In genomic region chr5:74056789-74057164, GRCh38 we compare ENCODE assay signal across 9 cellular contexts.
A peak's percentile ranks its signal among the peaks of the same experiment; 100 is the strongest.
DNase-seq lines count a peak whose midpoint lies in the region; ATAC-seq and TF ChIP-seq lines count a peak whose summit lies in the region.
"Had no signal": no experiment of that assay in that cellular context is flagged by ENCODE, and none has a peak within 500 bp of the region (broad histone marks: within the 10 kb centered on the region; RNA-seq: fewer than 3 reads in every experiment).

No MANE protein-coding gene starts in this region.

- no peak for DNase-seq in GM13977 (ENCODE audit: low spot score)
- DNase-seq in Panc1 (ENCODE audit: low read depth, low spot score), result no peak
- DNase-seq in fibroblast of mammary gland (ENCODE audit: low read depth), result peak; percentile 33
- DNase-seq in prostate gland (ENCODE audit: low spot score), result peak; percentile 60
- no peak for DNase-seq in mucosa of gallbladder (ENCODE audit: low spot score)
- no peak for DNase-seq in stimulated activated CD4-positive, alpha-beta T cell treated with anti-CD3 and anti-CD28 coated beads, Interleukin-1b, Interleukin-23, amount 100 ng/mL, for 48 hours

- H3K4me1 ChIP-seq in Panc1 (ENCODE audit: control insufficient read depth, insufficient read depth, low read length) (no peaks in the 10 kb centered on the region), prostate gland (replicated peaks) (no peaks in the 10 kb centered on the region)

- in situ Hi-C loops in GM13977 (cut with MboI; ENCODE audit: low pct_unique_long_range_greater_than_20kb, low sequenced_read_pairs, unreplicated experiment), result no loop called here
- in situ Hi-C loops in Panc1 (cut with HindIII; ENCODE audit: low pct_unique_long_range_greater_than_20kb, low sequenced_read_pairs), result no loop called here

- H3K27ac ChIP-seq in Panc1 (ENCODE audit: low read length) (no peak overlapping the region), prostate gland (no peak overlapping the region)
- H3K27ac ChIP-seq: epithelial cell of prostate had no signal

- TF ChIP-seq CTCF in GM13977 (IDR thresholded peaks at IDR 0.05; ENCODE audit: extremely low read depth, insufficient read depth, missing control alignments) (peak; percentile 30), Panc1 (IDR thresholded peaks at IDR 0.05) (peak; percentile 63), fibroblast of mammary gland (conservative IDR thresholded peaks at IDR 0.05; ENCODE audit: control insufficient read depth, insufficient read depth, low read depth, low read length) (peak; percentile 35), prostate gland (IDR thresholded peaks at IDR 0.05) (peak; percentile 13 to 60 (median 52))

- TF ChIP-seq POLR2A in prostate gland (IDR thresholded peaks at IDR 0.05), result no peak

- intact Hi-C loops in Panc1 (cut with micrococcal nuclease; ENCODE audit: unreplicated experiment), result no loop called here
- intact Hi-C loops in prostate gland (cut with DNase I), result no loop called here

- H3K9me3 ChIP-seq in Panc1 (ENCODE audit: control insufficient read depth, insufficient read depth, low read depth, low read length) (no peaks in the 10 kb centered on the region), prostate gland (no peaks in the 10 kb centered on the region)

- POLR2A ChIA-PET in Panc1 (lab: Charles Lee), result interaction anchor here (0.6 kb wide), 1 partner anchor 58 kb away, joined by 3 read pairs; no protein-coding TSS in a partner anchor

- CTCF ChIA-PET in Panc1 (lab: Charles Lee), result no interaction called here

- H3K4me3 ChIP-seq in Panc1 (ENCODE audit: low read depth in 2 of 2, low read length in 2 of 2), result no peak overlapping the region
- H3K4me3 ChIP-seq in fibroblast of mammary gland (ENCODE audit: control insufficient read depth, low read depth, low read length), result no peak overlapping the region
- no peak overlapping the region for H3K4me3 ChIP-seq in prostate gland

- BruUV-seq in Panc1 (replicated peaks; lab: Mats Ljungman, UMichigan), result no TSS peak

- no peaks in the 10 kb centered on the region for H3K36me3 ChIP-seq in Panc1 (ENCODE audit: control insufficient read depth, insufficient read depth, low read length)
- H3K36me3 ChIP-seq in prostate gland, result no peaks in the 10 kb centered on the region

- ATAC-seq in Panc1, result peak; percentile 78; the same call in 1 of the 2 replicates
- no peak for ATAC-seq in HG03565 (IDR thresholded peaks at IDR 0.05; ENCODE audit: unreplicated experiment)
- no peak for ATAC-seq in activated CD4-positive, CD25-positive, alpha-beta regulatory T cell treated with anti-CD3 and anti-CD28 coated beads, Interleukin-2, amount 50 U/mL, for 24 hours

- H3K27me3 ChIP-seq in Panc1 (ENCODE audit: control insufficient read depth, insufficient read depth, low read length), result 0 out of 2 replicates have a peak, but pooled peaks cover under 1% of the 10 kb centered on the region
- H3K27me3 ChIP-seq in prostate gland (replicated peaks; ENCODE audit: insufficient read depth), result no peaks in the 10 kb centered on the region

Comparison
In these comparisons a context has a peak if more than half of its experiments do, and no peak if none do; other contexts are left out.
1. DNase-seq: peak in fibroblast of mammary gland (single experiment) and prostate gland (single experiment); none in GM13977 (single experiment), Panc1 (single experiment), mucosa of gallbladder (single experiment) and stimulated activated CD4-positive, alpha-beta T cell treated with anti-CD3 and anti-CD28 coated beads, Interleukin-1b, Interleukin-23, amount 100 ng/mL, for 48 hours (single experiment).
2. Peak in every context shown above with its lines, with median percentiles within 50 percentile points of each other: CTCF ChIP-seq.